In the genomic region with DNA sequence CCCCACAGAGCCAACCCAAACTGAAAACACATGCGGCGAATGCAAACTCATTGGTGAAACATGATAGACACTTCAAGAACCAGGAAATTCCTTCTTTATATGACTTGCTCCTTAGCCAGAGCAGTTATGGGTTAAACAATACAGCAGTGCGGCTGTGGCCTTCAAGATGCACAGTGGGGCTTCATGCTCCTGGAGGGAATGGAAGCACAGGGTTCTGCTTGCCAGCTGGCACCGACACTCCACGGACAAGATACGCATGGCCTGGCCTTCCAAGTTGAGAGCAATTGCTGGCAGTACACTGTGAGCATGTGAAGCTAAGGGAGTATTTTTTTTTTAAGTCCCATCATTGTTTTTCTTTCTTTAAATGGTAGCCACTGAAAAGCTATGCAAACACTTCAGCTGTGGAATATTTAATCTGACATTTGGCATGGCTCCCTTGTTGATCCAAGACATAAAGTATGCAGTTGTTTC, we compare ENCODE assay signal across 9 cellular contexts.
DNase-seq lines count a peak whose midpoint lies in the region; ATAC-seq and TF ChIP-seq lines count a peak whose summit lies in the region.
"Had no signal": no experiment of that assay in that cellular context is flagged by ENCODE, and none has a peak within 500 bp of the region (broad histone marks: within the 10 kb centered on the region; RNA-seq: fewer than 3 reads in every experiment).

No MANE protein-coding gene starts in this region.

- H3K27me3 ChIP-seq in brain microvascular endothelial cell (replicated peaks), result no peaks in the 10 kb centered on the region
- H3K27me3 ChIP-seq in thymus (ENCODE audit: control insufficient read depth, insufficient read depth), result no peaks in the 10 kb centered on the region

- H3K4me3 ChIP-seq in brain microvascular endothelial cell (ENCODE audit: low read depth, low read length) (no peak overlapping the region), thymus (ENCODE audit: low read length) (no peak overlapping the region)

- peak overlapping the region; percentile 51 for H3K27ac ChIP-seq in brain microvascular endothelial cell
- H3K27ac ChIP-seq in thymus (ENCODE audit: low read depth), result peak overlapping the region; percentile 18

- peaks cover 4% of the 10 kb centered on the region for H3K4me1 Mint-ChIP-seq in mesothelial cell of epicardium

- TF ChIP-seq CTCF in brain microvascular endothelial cell (IDR thresholded peaks at IDR 0.05; ENCODE audit: low read depth, low read length, missing control alignments) (no peak), mesothelial cell of epicardium (IDR thresholded peaks at IDR 0.05; ENCODE audit: unreplicated experiment) (no peak)

- no peak overlapping the region for H3K27ac Mint-ChIP-seq in mesothelial cell of epicardium

- in situ Hi-C loops in brain microvascular endothelial cell (cut with HindIII; ENCODE audit: low pct_ligation_motif_present, low sequenced_read_pairs), result no loop called here

- peaks cover 6% of the 10 kb centered on the region for H3K9me3 Mint-ChIP-seq in mesothelial cell of epicardium

- H3K9me3 ChIP-seq in thymus (ENCODE audit: control insufficient read depth), result no peaks in the 10 kb centered on the region

- H3K27me3 Mint-ChIP-seq in mesothelial cell of epicardium (ENCODE audit: low read depth), result no peaks in the 10 kb centered on the region

- no peaks in the 10 kb centered on the region for H3K36me3 ChIP-seq in brain microvascular endothelial cell (replicated peaks)
- no peaks in the 10 kb centered on the region for H3K36me3 ChIP-seq in thymus (ENCODE audit: control insufficient read depth, insufficient read depth)

- ATAC-seq in GM18870 (IDR thresholded peaks at IDR 0.05; ENCODE audit: unreplicated experiment) (no peak), HG03378 (IDR thresholded peaks at IDR 0.05; ENCODE audit: unreplicated experiment) (no peak)

- no peak overlapping the region for H3K4me3 Mint-ChIP-seq in mesothelial cell of epicardium

- DNase-seq in HS-5 (ENCODE audit: low read depth), result peak; percentile 23
- peak; percentile 73 for DNase-seq in brain microvascular endothelial cell
- DNase-seq in kidney tubule cell (ENCODE audit: low spot score), result peak; percentile 41
- DNase-seq in mesothelial cell of epicardium (ENCODE audit: low spot score in 2 of 2, unreplicated experiment in 2 of 2), result no peak
- no peak for DNase-seq in 8988T
- DNase-seq: NCI-H1694 treated with DMSO at 0.1 percent for 48 hours had no signal

- H3K36me3 Mint-ChIP-seq in mesothelial cell of epicardium, result no peaks in the 10 kb centered on the region

- H3K4me1 ChIP-seq in thymus (ENCODE audit: control insufficient read depth, insufficient read depth, low read length), result no peaks in the 10 kb centered on the region

- WGBS in thymus, result 93% methylated on average over 6 of the region's 6 CpGs

Comparison
In these comparisons a context has a peak if more than half of its experiments do, and no peak if none do; other contexts are left out.
1. DNase-seq: peak in HS-5 (single experiment), brain microvascular endothelial cell (single experiment) and kidney tubule cell (single experiment); none in mesothelial cell of epicardium (0 of 2) and 8988T (single experiment).